Comparison of ENCODE assay signal across 36 cellular contexts in genomic region chr3:58551636-58552180, GRCh38. TPM values are rescaled to one million over a fixed set of nuclear protein-coding genes. Genes with fewer than 3 reads are reported as not detected.
"Had no signal": no experiment of that assay in that cellular context is flagged by ENCODE, and none has a peak within 500 bp of the region (broad histone marks: within the 10 kb centered on the region; RNA-seq: fewer than 3 reads in every experiment).

No MANE protein-coding gene starts in this region.

- H3K9me3 Mint-ChIP-seq: activated T-helper 17 cell treated with anti-CD3 and anti-CD28 coated beads, Interleukin-2, amount 50 U/mL, for 72 hours; central memory CD8-positive, alpha-beta T cell had no signal

- H3K4me1 Mint-ChIP-seq: activated B cell treated with CpG ODN at 0.5 μM for 24 hours; activated CD8-positive, alpha-beta memory T cell treated with anti-CD3 and anti-CD28 coated beads, Interleukin-2, amount 10 ng/mL, durations not matched to agents 7 days and 5 days; activated T-helper 17 cell treated with anti-CD3 and anti-CD28 coated beads, Interleukin-2, amount 50 U/mL, for 72 hours; central memory CD8-positive, alpha-beta T cell; T-helper 17 cell had no signal

- ATAC-seq: activated CD4-positive, CD25-positive, alpha-beta regulatory T cell treated with anti-CD3 and anti-CD28 coated beads, Interleukin-2, amount 50 U/mL, for 24 hours; activated CD8-positive, alpha-beta memory T cell treated with anti-CD3 and anti-CD28 coated beads, Interleukin-2, amount 10 ng/mL, durations not matched to agents 7 days and 5 days; activated CD8-positive, alpha-beta T cell treated with anti-CD3 and anti-CD28 coated beads, Interleukin-2, amount 10 ng/mL, durations not matched to agents 7 days and 5 days; activated T-helper 17 cell treated with anti-CD3 and anti-CD28 coated beads, Interleukin-2, amount 50 U/mL, for 72 hours; gastrocnemius medialis; heart right ventricle; T-helper 17 cell had no signal

- DNase-seq: activated B cell treated with CpG ODN at 0.5 μM for 24 hours; activated CD4-positive, alpha-beta memory T cell treated with anti-CD3 and anti-CD28 coated beads for 36 hours; activated CD4-positive, alpha-beta T cell treated with anti-CD3 and anti-CD28 coated beads for 48 hours; activated CD8-positive, alpha-beta memory T cell treated with anti-CD3 and anti-CD28 coated beads, Interleukin-2, amount 10 ng/mL, durations not matched to agents 7 days and 5 days; activated CD8-positive, alpha-beta memory T cell treated with anti-CD3 and anti-CD28 coated beads, Interleukin-2, amount 50 U/mL, for 4 hours; activated CD8-positive, alpha-beta T cell treated with anti-CD3 and anti-CD28 coated beads, Interleukin-2, amount 10 ng/mL, durations not matched to agents 7 days and 5 days; activated effector memory CD4-positive, alpha-beta T cell treated with Interleukin-2 at 50 U/mL for 16 hours; activated gamma-delta T cell treated with Interleukin-2 at 50 U/mL for 16 hours; activated naive CD4-positive, alpha-beta T cell treated with anti-CD3 and anti-CD28 coated beads, Interleukin-2, amount 50 U/mL, for 16 hours; activated naive CD4-positive, alpha-beta T cell treated with Interleukin-2 at 50 U/mL for 16 hours; activated T-cell treated with anti-CD3 and anti-CD28 coated beads, Interleukin-2, amount 50 U/mL, for 1 hour; amniotic stem cell; anterior cingulate cortex; brain microvascular endothelial cell; dorsolateral prefrontal cortex; effector memory CD4-positive, alpha-beta T cell; endodermal cell; erythroblast; foreskin fibroblast; gastrocnemius medialis; heart right ventricle; T-helper 1 cell; T-helper 17 cell; T1000; WERI-Rb-1 had no signal

- H3K4me3 ChIP-seq: coronary artery, dorsolateral prefrontal cortex, esophagus muscularis mucosa, gastrocnemius medialis, heart right ventricle had no signal

- H3K4me3 Mint-ChIP-seq: activated B cell treated with CpG ODN at 0.5 μM for 24 hours; activated CD4-positive, alpha-beta memory T cell treated with anti-CD3 and anti-CD28 coated beads for 36 hours; activated CD8-positive, alpha-beta memory T cell treated with anti-CD3 and anti-CD28 coated beads, Interleukin-2, amount 10 ng/mL, durations not matched to agents 7 days and 5 days; activated CD8-positive, alpha-beta T cell treated with anti-CD3 and anti-CD28 coated beads, Interleukin-2, amount 10 ng/mL, durations not matched to agents 7 days and 5 days; activated naive CD8-positive, alpha-beta T cell; activated T-helper 17 cell treated with anti-CD3 and anti-CD28 coated beads, Interleukin-2, amount 50 U/mL, for 72 hours; central memory CD8-positive, alpha-beta T cell; dendritic cell treated with granulocyte-macrophage colony-stimulating factor and Interleukin-4, amounts not matched to agents 40 ng/mL and 50 ng/mL, for 4 days; endodermal cell; T-helper 17 cell; T-helper 2 cell treated with Interferon-gamma antibody and Interleukin-4, amounts not matched to agents 5 μg/mL and 100 μg/mL, for 36 hours had no signal

- H3K27me3 Mint-ChIP-seq: activated CD4-positive, alpha-beta memory T cell treated with anti-CD3 and anti-CD28 coated beads for 36 hours had no signal

- H3K36me3 Mint-ChIP-seq: activated CD4-positive, alpha-beta memory T cell treated with anti-CD3 and anti-CD28 coated beads for 36 hours had no signal

- H3K27ac Mint-ChIP-seq: activated B cell treated with CpG ODN at 0.5 μM for 24 hours; activated CD4-positive, alpha-beta memory T cell treated with anti-CD3 and anti-CD28 coated beads for 36 hours; activated CD8-positive, alpha-beta memory T cell treated with anti-CD3 and anti-CD28 coated beads, Interleukin-2, amount 10 ng/mL, durations not matched to agents 7 days and 5 days; activated CD8-positive, alpha-beta T cell treated with anti-CD3 and anti-CD28 coated beads, Interleukin-2, amount 10 ng/mL, durations not matched to agents 7 days and 5 days; activated naive CD8-positive, alpha-beta T cell; activated T-helper 17 cell treated with anti-CD3 and anti-CD28 coated beads, Interleukin-2, amount 50 U/mL, for 72 hours; dendritic cell treated with granulocyte-macrophage colony-stimulating factor and Interleukin-4, amounts not matched to agents 40 ng/mL and 50 ng/mL, for 4 days; endodermal cell; T-helper 17 cell; T-helper 2 cell treated with Interferon-gamma antibody and Interleukin-4, amounts not matched to agents 5 μg/mL and 100 μg/mL, for 36 hours had no signal

RNA-seq across cellular contexts. Expression of gene ACOX2, which starts 14.7 kb away (rescaled TPM):
- total RNA-seq: activated B cell treated with CpG ODN at 0.5 μM for 24 hours; activated CD4-positive, alpha-beta memory T cell treated with anti-CD3 and anti-CD28 coated beads for 36 hours; activated CD8-positive, alpha-beta memory T cell treated with anti-CD3 and anti-CD28 coated beads for 36 hours; activated CD8-positive, alpha-beta memory T cell treated with anti-CD3 and anti-CD28 coated beads, Interleukin-2, amount 10 ng/mL, durations not matched to agents 7 days and 5 days; activated CD8-positive, alpha-beta T cell treated with anti-CD3 and anti-CD28 coated beads, Interleukin-2, amount 10 ng/mL, durations not matched to agents 7 days and 5 days; activated T-helper 17 cell treated with anti-CD3 and anti-CD28 coated beads, Interleukin-2, amount 50 U/mL, for 72 hours; T-helper 17 cell had no signal

RNA-seq across cellular contexts. Expression of gene FAM107A, which starts 25.5 kb away (rescaled TPM):
- total RNA-seq: activated B cell treated with CpG ODN at 0.5 μM for 24 hours; activated CD4-positive, alpha-beta memory T cell treated with anti-CD3 and anti-CD28 coated beads for 36 hours; activated CD8-positive, alpha-beta memory T cell treated with anti-CD3 and anti-CD28 coated beads for 36 hours; activated CD8-positive, alpha-beta memory T cell treated with anti-CD3 and anti-CD28 coated beads, Interleukin-2, amount 10 ng/mL, durations not matched to agents 7 days and 5 days; activated CD8-positive, alpha-beta T cell treated with anti-CD3 and anti-CD28 coated beads, Interleukin-2, amount 10 ng/mL, durations not matched to agents 7 days and 5 days; activated T-helper 17 cell treated with anti-CD3 and anti-CD28 coated beads, Interleukin-2, amount 50 U/mL, for 72 hours; astrocyte; bronchial epithelial cell; endodermal cell; T-helper 17 cell had no signal
